Comparison of ENCODE assay signal across 11 cellular contexts in genomic region chr6:80541186-80541585, GRCh38.
DNase-seq lines count a peak whose midpoint lies in the region; FAIRE-seq and TF ChIP-seq lines count a peak whose summit lies in the region.
"Had no signal": no experiment of that assay in that cellular context is flagged by ENCODE, and none has a peak within 500 bp of the region (broad histone marks: within the 10 kb centered on the region; RNA-seq: fewer than 3 reads in every experiment).

No MANE protein-coding gene starts in this region.

- H3K4me3 ChIP-seq in BJ (ENCODE audit: low read depth, low read length), result no peak overlapping the region
- H3K4me3 ChIP-seq in fibroblast of the aortic adventitia (ENCODE audit: low read depth, low read length), result no peak overlapping the region
- H3K4me3 ChIP-seq in endodermal cell (ENCODE audit: low read length), result no peak overlapping the region
- H3K4me3 ChIP-seq: suprapubic skin had no signal

- no peak overlapping the region for H3K27ac Mint-ChIP-seq in endodermal cell
- H3K27ac Mint-ChIP-seq: memory B cell had no signal

- H3K9me3 ChIP-seq in endodermal cell (ENCODE audit: control insufficient read depth, low read length), result peaks cover 6% of the 10 kb centered on the region
- H3K9me3 ChIP-seq: suprapubic skin had no signal

- FAIRE-seq in RCC 7860 (lab: Jason Lieb, UNC), result peak; percentile 96
- no peak for FAIRE-seq in D721Med (lab: Jason Lieb, UNC)

- H3K4me1 Mint-ChIP-seq in endodermal cell, result peaks cover 9% of the 10 kb centered on the region
- H3K4me1 Mint-ChIP-seq: memory B cell had no signal

- POLR2A ChIA-PET in BJ (lab: Charles Lee), result no interaction called here

- no peaks in the 10 kb centered on the region for H3K27me3 ChIP-seq in BJ (ENCODE audit: control insufficient read depth, insufficient read depth, low read length)
- no peaks in the 10 kb centered on the region for H3K27me3 ChIP-seq in endodermal cell (ENCODE audit: control insufficient read depth, insufficient read depth, low read length, poor library complexity, severe bottlenecking)
- H3K27me3 ChIP-seq: suprapubic skin had no signal

- H3K4me3 Mint-ChIP-seq in endodermal cell, result no peak overlapping the region
- H3K4me3 Mint-ChIP-seq: memory B cell had no signal

- no peaks in the 10 kb centered on the region for H3K36me3 Mint-ChIP-seq in endodermal cell (ENCODE audit: low read depth)
- H3K36me3 Mint-ChIP-seq: memory B cell had no signal

- H3K36me3 ChIP-seq in BJ (ENCODE audit: control insufficient read depth, insufficient read depth, low read length) (no peaks in the 10 kb centered on the region), endodermal cell (ENCODE audit: control insufficient read depth, insufficient read depth, low read length) (no peaks in the 10 kb centered on the region)
- H3K36me3 ChIP-seq: suprapubic skin had no signal

- no peak overlapping the region for H3K27ac ChIP-seq in endodermal cell (ENCODE audit: low read depth, low read length)
- H3K27ac ChIP-seq: suprapubic skin had no signal

- TF ChIP-seq CTCF in BJ (IDR thresholded peaks at IDR 0.05; ENCODE audit: insufficient read depth, low read depth, low read length) (no peak), fibroblast of the aortic adventitia (IDR thresholded peaks at IDR 0.05; ENCODE audit: insufficient read depth, low read length) (no peak), D721Med (IDR thresholded peaks at IDR 0.05; ENCODE audit: insufficient read depth, missing control alignments) (no peak), GM13976 (IDR thresholded peaks at IDR 0.05; ENCODE audit: borderline replicate concordance, control extremely low read depth, extremely low read depth, insufficient read depth, missing control alignments) (no peak), endodermal cell (conservative IDR thresholded peaks at IDR 0.05) (no peak)

- DNase-seq in BJ (ENCODE audit: low read depth), result peak; percentile 60
- peak; percentile 46 for DNase-seq in H4 (ENCODE audit: low spot score)
- peak; percentile 89 for DNase-seq in RCC 7860 (ENCODE audit: low spot score)
- DNase-seq in fibroblast of the aortic adventitia (ENCODE audit: low read depth), result peak; percentile 70
- DNase-seq in D721Med (ENCODE audit: insufficient read length, low spot score), result no peak
- no peak for DNase-seq in NCI-H524 treated with DMSO at 0.1 percent for 48 hours (lab: John Stamatoyannopoulos, UW)
- DNase-seq in GM13976 (ENCODE audit: low spot score), result no peak
- DNase-seq in endodermal cell, result no peak
- DNase-seq: NCI-H2107 had no signal

- no peaks in the 10 kb centered on the region for H3K27me3 Mint-ChIP-seq in endodermal cell (ENCODE audit: insufficient read depth)
- H3K27me3 Mint-ChIP-seq: memory B cell had no signal

- in situ Hi-C loops in GM13976 (cut with MboI; ENCODE audit: low sequenced_read_pairs, unreplicated experiment), result no loop called here

- H3K9me3 Mint-ChIP-seq in endodermal cell, result peaks cover 2% of the 10 kb centered on the region
- H3K9me3 Mint-ChIP-seq: memory B cell had no signal

- CTCF ChIA-PET in BJ (lab: Yijun Ruan, JAX), result no interaction called here

- no peak overlapping the region for H3K9ac ChIP-seq in endodermal cell (ENCODE audit: extremely low read depth, low read length, poor library complexity, severe bottlenecking)

- H3K4me1 ChIP-seq in endodermal cell (ENCODE audit: control insufficient read depth, insufficient read depth, low read length), result peaks cover 3% of the 10 kb centered on the region
- H3K4me1 ChIP-seq: suprapubic skin had no signal

Comparison
In these comparisons a context has a peak if more than half of its experiments do, and no peak if none do; other contexts are left out.
1. DNase-seq: peak in BJ (single experiment), H4 (single experiment), RCC 7860 (single experiment) and fibroblast of the aortic adventitia (single experiment); none in D721Med (single experiment), NCI-H524 treated with DMSO at 0.1 percent for 48 hours (single experiment), GM13976 (single experiment) and endodermal cell (single experiment).